Comparison of ENCODE assay signal across 11 cellular contexts in genomic region chr6:6390849-6391602, GRCh38.
DNase-seq lines count a peak whose midpoint lies in the region; ATAC-seq lines count a peak whose summit lies in the region.
"Had no signal": no experiment of that assay in that cellular context is flagged by ENCODE, and none has a peak within 500 bp of the region (broad histone marks: within the 10 kb centered on the region; RNA-seq: fewer than 3 reads in every experiment).

No MANE protein-coding gene starts in this region.

- ATAC-seq in GM18520 (IDR thresholded peaks at IDR 0.05; ENCODE audit: unreplicated experiment) (peak; percentile 35), GM21515 (IDR thresholded peaks at IDR 0.05; ENCODE audit: unreplicated experiment) (peak; percentile 53), HG03175 (IDR thresholded peaks at IDR 0.05; ENCODE audit: unreplicated experiment) (peak; percentile 51), memory B cell (ENCODE audit: low read depth) (peak; percentile 86)
- ATAC-seq: activated naive CD8-positive, alpha-beta T cell treated with anti-CD3 and anti-CD28 coated beads, Interleukin-2, amount 50 U/mL, for 24 hours had no signal

- H3K4me3 Mint-ChIP-seq in memory B cell, result peak overlapping the region; percentile 73
- H3K4me3 Mint-ChIP-seq: activated naive CD8-positive, alpha-beta T cell treated with anti-CD3 and anti-CD28 coated beads, Interleukin-2, amount 50 U/mL, for 24 hours had no signal

- peaks cover 2% of the 10 kb centered on the region for H3K36me3 Mint-ChIP-seq in memory B cell

- H3K27me3 Mint-ChIP-seq in memory B cell, result no peaks in the 10 kb centered on the region

- H3K9me3 Mint-ChIP-seq in memory B cell, result no peaks in the 10 kb centered on the region
- H3K9me3 Mint-ChIP-seq: activated naive CD8-positive, alpha-beta T cell treated with anti-CD3 and anti-CD28 coated beads, Interleukin-2, amount 50 U/mL, for 24 hours had no signal

- H3K4me1 Mint-ChIP-seq in memory B cell, result peaks cover 32% of the 10 kb centered on the region

- peak; percentile 37 to 49 for DNase-seq in memory B cell (ENCODE audit: low spot score in 2 of 2)
- no peak for DNase-seq in AG08396 (ENCODE audit: low spot score)
- DNase-seq in inferior parietal cortex (ENCODE audit: extremely low spot score), result no peak
- no peak for DNase-seq in NCI-H524 treated with DMSO at 0.1 percent for 48 hours (lab: John Stamatoyannopoulos, UW)
- no peak for DNase-seq in NCI-H2171 (lab: John Stamatoyannopoulos, UW)
- DNase-seq: activated naive CD8-positive, alpha-beta T cell treated with anti-CD3 and anti-CD28 coated beads, Interleukin-2, amount 50 U/mL, for 24 hours; DMS153; NCI-H446 treated with DMSO at 0.1 percent for 48 hours had no signal

- peak overlapping the region; percentile 97 for H3K27ac Mint-ChIP-seq in memory B cell
- H3K27ac Mint-ChIP-seq: activated naive CD8-positive, alpha-beta T cell treated with anti-CD3 and anti-CD28 coated beads, Interleukin-2, amount 50 U/mL, for 24 hours had no signal

Comparison
In these comparisons a context has a peak if more than half of its experiments do, and no peak if none do; other contexts are left out.
1. ATAC-seq: peak in every context shown above with its lines; median percentile 86 in memory B cell; 53 in GM21515; 51 in HG03175; 35 in GM18520.
2. DNase-seq: peak in memory B cell (2 of 2); none in AG08396 (single experiment), inferior parietal cortex (single experiment), NCI-H524 treated with DMSO at 0.1 percent for 48 hours (single experiment) and NCI-H2171 (single experiment).